Comparison of ENCODE assay signal across 14 cellular contexts in genomic region chr1:230284891-230285290, GRCh38.
"Had no signal": no experiment of that assay in that cellular context is flagged by ENCODE, and none has a peak within 500 bp of the region (broad histone marks: within the 10 kb centered on the region; RNA-seq: fewer than 3 reads in every experiment).

No MANE protein-coding gene starts in this region.

- H3K27me3 Mint-ChIP-seq: activated CD4-positive, alpha-beta T cell treated with anti-CD3 and anti-CD28 coated beads, Interleukin-2, amount 10 ng/mL, durations not matched to agents 7 days and 5 days; stimulated activated naive CD8-positive, alpha-beta T cell treated with anti-CD3 and anti-CD28 coated beads, Interleukin-15, Interleukin-2, amounts not matched to agents 100 ng/mL and 50 ng/mL, for 24 hours; T-helper 17 cell had no signal

- H3K9me3 ChIP-seq: mucosa of descending colon, testis had no signal

- H3K9me3 Mint-ChIP-seq: activated CD4-positive, alpha-beta T cell treated with anti-CD3 and anti-CD28 coated beads, Interleukin-2, amount 10 ng/mL, durations not matched to agents 7 days and 5 days; naive thymus-derived CD4-positive, alpha-beta T cell; stimulated activated naive CD8-positive, alpha-beta T cell treated with anti-CD3 and anti-CD28 coated beads, Interleukin-15, Interleukin-2, amounts not matched to agents 100 ng/mL and 50 ng/mL, for 24 hours had no signal

- H3K27ac ChIP-seq: cardiac muscle cell, parathyroid adenoma, skin epidermis, testis had no signal

- H3K4me3 Mint-ChIP-seq: activated CD4-positive, alpha-beta T cell treated with anti-CD3 and anti-CD28 coated beads, Interleukin-2, amount 10 ng/mL, durations not matched to agents 7 days and 5 days; naive thymus-derived CD4-positive, alpha-beta T cell; stimulated activated naive CD8-positive, alpha-beta T cell treated with anti-CD3 and anti-CD28 coated beads, Interleukin-15, Interleukin-2, amounts not matched to agents 100 ng/mL and 50 ng/mL, for 24 hours; T-helper 17 cell had no signal

- H3K27me3 ChIP-seq: cardiac muscle cell, testis had no signal

- H2AFZ ChIP-seq: parathyroid adenoma had no signal

- H3K79me2 ChIP-seq: parathyroid adenoma had no signal

- H3K36me3 ChIP-seq: cardiac muscle cell had no signal

- H3K4me3 ChIP-seq: cardiac muscle cell, mucosa of descending colon, skin epidermis, testis had no signal

- DNase-seq: activated CD4-positive, alpha-beta T cell treated with anti-CD3 and anti-CD28 coated beads, Interleukin-2, amount 10 ng/mL, durations not matched to agents 7 days and 5 days; activated gamma-delta T cell treated with Interleukin-2 at 50 U/mL for 16 hours; activated T-cell treated with anti-CD3 and anti-CD28 coated beads, Interleukin-2, amount 50 U/mL, for 1 hour; mucosa of descending colon; naive thymus-derived CD4-positive, alpha-beta T cell; retina; SIG-M5; T-helper 17 cell; testis had no signal

- ATAC-seq: esophagus mucosa; mucosa of descending colon; naive thymus-derived CD4-positive, alpha-beta T cell; T-helper 17 cell had no signal

- H3K27ac Mint-ChIP-seq: activated CD4-positive, alpha-beta T cell treated with anti-CD3 and anti-CD28 coated beads, Interleukin-2, amount 10 ng/mL, durations not matched to agents 7 days and 5 days; stimulated activated naive CD8-positive, alpha-beta T cell treated with anti-CD3 and anti-CD28 coated beads, Interleukin-15, Interleukin-2, amounts not matched to agents 100 ng/mL and 50 ng/mL, for 24 hours; T-helper 17 cell had no signal

- H3K4me1 ChIP-seq: parathyroid adenoma, testis had no signal

- H3K9ac ChIP-seq: parathyroid adenoma had no signal
